25 cellular contexts compared by ENCODE assay signal in the genomic region with DNA sequence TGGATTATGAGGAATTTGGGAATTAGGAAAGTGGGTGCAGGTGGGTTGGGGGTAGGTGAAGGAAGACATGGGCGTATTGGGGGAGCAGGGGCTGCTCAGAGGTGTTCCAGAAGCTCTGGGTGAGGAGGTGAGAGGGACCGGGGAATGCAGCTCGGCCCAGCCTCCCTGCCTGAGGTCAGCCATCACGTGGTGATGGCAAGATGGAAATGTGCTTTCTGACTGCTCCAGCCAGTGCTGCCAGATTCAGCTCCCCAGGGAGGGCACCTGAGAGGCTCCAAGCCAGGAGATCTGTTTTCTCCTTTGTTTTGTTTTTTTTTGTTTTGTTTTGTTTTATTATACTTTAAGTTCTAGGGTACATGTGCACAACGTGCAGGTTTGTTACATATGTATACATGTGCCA. TPM values are rescaled to one million over a fixed set of nuclear protein-coding genes. Genes with fewer than 3 reads are reported as not detected.
DNase-seq lines count a peak whose midpoint lies in the region; ATAC-seq and TF ChIP-seq lines count a peak whose summit lies in the region.
"Had no signal": no experiment of that assay in that cellular context is flagged by ENCODE, and none has a peak within 500 bp of the region (broad histone marks: within the 10 kb centered on the region; RNA-seq: fewer than 3 reads in every experiment).

No MANE protein-coding gene starts in this region.

- H3K27ac ChIP-seq in GM23338 (ENCODE audit: low read depth), result no peak overlapping the region
- H3K27ac ChIP-seq: C4-2B, GM23248, SJCRH30 had no signal

- no peak overlapping the region for H3K4me2 ChIP-seq in GM23338

- no peaks in the 10 kb centered on the region for H4K20me1 ChIP-seq in GM23338 (replicated peaks; ENCODE audit: insufficient read depth)

- H3K4me3 Mint-ChIP-seq in GM23338, result no peak overlapping the region
- H3K4me3 Mint-ChIP-seq in chondrocyte (ENCODE audit: unreplicated experiment), result no peak overlapping the region
- H3K4me3 Mint-ChIP-seq: CD8-positive, alpha-beta memory T cell; H9 had no signal

- DNase-seq in GM23338 (ENCODE audit: low spot score), result no peak
- peak; percentile 83 for DNase-seq in NCI-H2107 treated with DMSO at 0.1 percent for 48 hours (lab: John Stamatoyannopoulos, UW; ENCODE audit: unreplicated experiment)
- peak; percentile 15 for DNase-seq in NCI-H345 treated with DMSO at 0.1 percent for 48 hours (lab: John Stamatoyannopoulos, UW; ENCODE audit: unreplicated experiment)
- peak; percentile 43 for DNase-seq in chondrocyte (ENCODE audit: low spot score)
- no peak for DNase-seq in GF-D8 (lab: John Stamatoyannopoulos, UW)
- DNase-seq in effector CD8-positive, alpha-beta T cell (lab: John Stamatoyannopoulos, UW), result no peak
- DNase-seq in SHP77 treated with DMSO at 0.1 percent for 48 hours (lab: John Stamatoyannopoulos, UW), result no peak
- DNase-seq: CD8-positive, alpha-beta memory T cell; DMS 273 treated with DMSO at 0.1 percent for 48 hours; DMS79 treated with DMSO at 0.1 percent for 48 hours; GM23248; H9; KBM-7; MG63; NCI-H1694 treated with DMSO at 0.1 percent for 48 hours; NCI-H2081 treated with DMSO at 0.1 percent for 48 hours; NCI-H446 treated with DMSO at 0.1 percent for 48 hours; NCI-H69; NK-92 treated with Interleukin-12 subunit alpha and Interleukin-12 subunit beta, amount 100 ng/mL, for 24 hours; PC-3; SJCRH30; T-helper 2 cell had no signal

- no peaks in the 10 kb centered on the region for H3K4me1 ChIP-seq in GM23338 (ENCODE audit: insufficient read depth)
- H3K4me1 ChIP-seq: SJCRH30 had no signal

- H3K27me3 Mint-ChIP-seq in GM23338 (ENCODE audit: insufficient read depth, low read depth, poor library complexity) (no peaks in the 10 kb centered on the region), chondrocyte (ENCODE audit: low read depth) (peaks cover 22% of the 10 kb centered on the region)

- no peaks in the 10 kb centered on the region for H3K79me2 ChIP-seq in GM23338 (replicated peaks; ENCODE audit: insufficient read depth)

- no peaks in the 10 kb centered on the region for H3K27me3 ChIP-seq in GM23338 (ENCODE audit: insufficient read depth)
- H3K27me3 ChIP-seq: SJCRH30 had no signal

- H3K4me1 Mint-ChIP-seq in GM23338, result no peaks in the 10 kb centered on the region
- H3K4me1 Mint-ChIP-seq in chondrocyte (ENCODE audit: low read depth), result no peaks in the 10 kb centered on the region
- H3K4me1 Mint-ChIP-seq: CD8-positive, alpha-beta memory T cell had no signal

- H2AFZ ChIP-seq in GM23338, result no peak overlapping the region; the same call in 1 of the 2 replicates
- H2AFZ ChIP-seq: GM23248 had no signal

- H3K27ac Mint-ChIP-seq in GM23338, result no peak overlapping the region
- no peak overlapping the region for H3K27ac Mint-ChIP-seq in chondrocyte (ENCODE audit: unreplicated experiment)
- H3K27ac Mint-ChIP-seq: CD8-positive, alpha-beta memory T cell; H9 had no signal

- H3K36me3 Mint-ChIP-seq in GM23338 (ENCODE audit: low read depth), result no peaks in the 10 kb centered on the region
- peaks cover 2% of the 10 kb centered on the region for H3K36me3 Mint-ChIP-seq in chondrocyte (ENCODE audit: low read depth)

- TF ChIP-seq CTCF in GM23338 (conservative IDR thresholded peaks at IDR 0.05; ENCODE audit: low read depth in 2 of 2) (no peak), chondrocyte (IDR thresholded peaks at IDR 0.05) (no peak)

- ATAC-seq in GM23338, result peak; percentile 35; the same call in 1 of the 3 replicates
- no peak for ATAC-seq in GM21528 (IDR thresholded peaks at IDR 0.05; ENCODE audit: low FRiP score, unreplicated experiment)
- ATAC-seq: PC-3 had no signal

- H3K9me3 Mint-ChIP-seq in GM23338 (no peaks in the 10 kb centered on the region), chondrocyte (ENCODE audit: low read depth) (no peaks in the 10 kb centered on the region)
- H3K9me3 Mint-ChIP-seq: CD8-positive, alpha-beta memory T cell; H9 had no signal

- no peaks in the 10 kb centered on the region for H3F3A ChIP-seq in GM23338 (replicated peaks; ENCODE audit: low read depth)

- H3K36me3 ChIP-seq in GM23338 (ENCODE audit: insufficient read depth), result no peaks in the 10 kb centered on the region
- H3K36me3 ChIP-seq: MG63, SJCRH30 had no signal

- no peak overlapping the region for H3K4me3 ChIP-seq in GM23338
- H3K4me3 ChIP-seq: GM23248, MG63, SJCRH30 had no signal

- 0 out of 2 replicates have a peak, but pooled peaks cover 1% of the 10 kb centered on the region for H3K9me2 ChIP-seq in GM23338 (ENCODE audit: insufficient read depth)

TF ChIP-seq in GM23338, 12 proteins besides CTCF, POLR2A, EP300 and RAD21 (continues in another document):
- TF ChIP-seq ZNF114 (CRISPR knock-in tag; IDR thresholded peaks at IDR 0.05) (no peak), POLR2AphosphoS5 (IDR thresholded peaks at IDR 0.05; ENCODE audit: low read depth) (no peak), JUNB (IDR thresholded peaks at IDR 0.05; ENCODE audit: unreplicated experiment) (no peak), ZNF331 (CRISPR knock-in tag; IDR thresholded peaks at IDR 0.05; ENCODE audit: low read depth) (no peak), CREB1 (CRISPR knock-in tag; IDR thresholded peaks at IDR 0.05; ENCODE audit: low read depth) (no peak), EZH2 (IDR thresholded peaks at IDR 0.05; ENCODE audit: low read depth, unreplicated experiment) (no peak), STAT1 (IDR thresholded peaks at IDR 0.05; ENCODE audit: unreplicated experiment) (no peak)
- TF ChIP-seq, protein P1, sequence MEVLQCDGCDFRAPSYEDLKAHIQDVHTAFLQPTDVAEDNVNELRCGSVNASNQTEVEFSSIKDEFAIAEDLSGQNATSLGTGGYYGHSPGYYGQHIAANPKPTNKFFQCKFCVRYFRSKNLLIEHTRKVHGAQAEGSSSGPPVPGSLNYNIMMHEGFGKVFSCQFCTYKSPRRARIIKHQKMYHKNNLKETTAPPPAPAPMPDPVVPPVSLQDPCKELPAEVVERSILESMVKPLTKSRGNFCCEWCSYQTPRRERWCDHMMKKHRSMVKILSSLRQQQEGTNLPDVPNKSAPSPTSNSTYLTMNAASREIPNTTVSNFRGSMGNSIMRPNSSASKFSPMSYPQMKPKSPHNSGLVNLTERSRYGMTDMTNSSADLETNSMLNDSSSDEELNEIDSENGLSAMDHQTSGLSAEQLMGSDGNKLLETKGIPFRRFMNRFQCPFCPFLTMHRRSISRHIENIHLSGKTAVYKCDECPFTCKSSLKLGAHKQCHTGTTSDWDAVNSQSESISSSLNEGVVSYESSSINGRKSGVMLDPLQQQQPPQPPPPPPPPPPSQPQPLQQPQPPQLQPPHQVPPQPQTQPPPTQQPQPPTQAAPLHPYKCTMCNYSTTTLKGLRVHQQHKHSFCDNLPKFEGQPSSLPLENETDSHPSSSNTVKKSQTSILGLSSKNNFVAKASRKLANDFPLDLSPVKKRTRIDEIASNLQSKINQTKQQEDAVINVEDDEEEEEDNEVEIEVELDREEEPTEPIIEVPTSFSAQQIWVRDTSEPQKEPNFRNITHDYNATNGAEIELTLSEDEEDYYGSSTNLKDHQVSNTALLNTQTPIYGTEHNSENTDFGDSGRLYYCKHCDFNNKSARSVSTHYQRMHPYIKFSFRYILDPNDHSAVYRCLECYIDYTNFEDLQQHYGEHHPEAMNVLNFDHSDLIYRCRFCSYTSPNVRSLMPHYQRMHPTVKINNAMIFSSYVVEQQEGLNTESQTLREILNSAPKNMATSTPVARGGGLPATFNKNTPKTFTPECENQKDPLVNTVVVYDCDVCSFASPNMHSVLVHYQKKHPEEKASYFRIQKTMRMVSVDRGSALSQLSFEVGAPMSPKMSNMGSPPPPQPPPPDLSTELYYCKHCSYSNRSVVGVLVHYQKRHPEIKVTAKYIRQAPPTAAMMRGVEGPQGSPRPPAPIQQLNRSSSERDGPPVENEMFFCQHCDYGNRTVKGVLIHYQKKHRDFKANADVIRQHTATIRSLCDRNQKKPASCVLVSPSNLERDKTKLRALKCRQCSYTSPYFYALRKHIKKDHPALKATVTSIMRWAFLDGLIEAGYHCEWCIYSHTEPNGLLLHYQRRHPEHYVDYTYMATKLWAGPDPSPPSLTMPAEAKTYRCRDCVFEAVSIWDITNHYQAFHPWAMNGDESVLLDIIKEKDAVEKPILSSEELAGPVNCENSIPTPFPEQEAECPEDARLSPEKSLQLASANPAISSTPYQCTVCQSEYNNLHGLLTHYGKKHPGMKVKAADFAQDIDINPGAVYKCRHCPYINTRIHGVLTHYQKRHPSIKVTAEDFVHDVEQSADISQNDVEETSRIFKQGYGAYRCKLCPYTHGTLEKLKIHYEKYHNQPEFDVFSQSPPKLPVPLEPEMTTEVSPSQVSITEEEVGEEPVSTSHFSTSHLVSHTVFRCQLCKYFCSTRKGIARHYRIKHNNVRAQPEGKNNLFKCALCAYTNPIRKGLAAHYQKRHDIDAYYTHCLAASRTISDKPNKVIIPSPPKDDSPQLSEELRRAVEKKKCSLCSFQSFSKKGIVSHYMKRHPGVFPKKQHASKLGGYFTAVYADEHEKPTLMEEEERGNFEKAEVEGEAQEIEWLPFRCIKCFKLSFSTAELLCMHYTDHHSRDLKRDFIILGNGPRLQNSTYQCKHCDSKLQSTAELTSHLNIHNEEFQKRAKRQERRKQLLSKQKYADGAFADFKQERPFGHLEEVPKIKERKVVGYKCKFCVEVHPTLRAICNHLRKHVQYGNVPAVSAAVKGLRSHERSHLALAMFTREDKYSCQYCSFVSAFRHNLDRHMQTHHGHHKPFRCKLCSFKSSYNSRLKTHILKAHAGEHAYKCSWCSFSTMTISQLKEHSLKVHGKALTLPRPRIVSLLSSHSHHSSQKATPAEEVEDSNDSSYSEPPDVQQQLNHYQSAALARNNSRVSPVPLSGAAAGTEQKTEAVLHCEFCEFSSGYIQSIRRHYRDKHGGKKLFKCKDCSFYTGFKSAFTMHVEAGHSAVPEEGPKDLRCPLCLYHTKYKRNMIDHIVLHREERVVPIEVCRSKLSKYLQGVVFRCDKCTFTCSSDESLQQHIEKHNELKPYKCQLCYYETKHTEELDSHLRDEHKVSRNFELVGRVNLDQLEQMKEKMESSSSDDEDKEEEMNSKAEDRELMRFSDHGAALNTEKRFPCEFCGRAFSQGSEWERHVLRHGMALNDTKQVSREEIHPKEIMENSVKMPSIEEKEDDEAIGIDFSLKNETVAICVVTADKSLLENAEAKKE (CRISPR knock-in tag; IDR thresholded peaks at IDR 0.05), result no peak

RNA-seq across cellular contexts. Expression of a gene that starts 35.2 kb away (rescaled TPM):
- total RNA-seq in GM23338 (2014; rRNA removed; shearing (Covaris generic)), result not detected in 2 replicates
- polyA plus RNA-seq in GM23338 (2016; fragmentation: Nextera tagmentation; extraction: Ambion mirVana), result 0.55 TPM in 1 of 2 replicates, not detected in the other
- total RNA-seq in chondrocyte, result not detected in 3 replicates
- total RNA-seq: A673; CD8-positive, alpha-beta memory T cell; GM23248; H9; PC-3; SJCRH30 had no signal
- polyA plus RNA-seq: CD8-positive, alpha-beta memory T cell; GM23248 had no signal

Comparison
In these comparisons a context has a peak if more than half of its experiments do, and no peak if none do; other contexts are left out.
1. DNase-seq: peak in NCI-H2107 treated with DMSO at 0.1 percent for 48 hours (single experiment), NCI-H345 treated with DMSO at 0.1 percent for 48 hours (single experiment) and chondrocyte (single experiment); none in GM23338 (single experiment), GF-D8 (single experiment), effector CD8-positive, alpha-beta T cell (single experiment) and SHP77 treated with DMSO at 0.1 percent for 48 hours (single experiment).